ENCODE assay signal across 8 cellular contexts in genomic region chr19:20923077-20923871, GRCh38. TPM values are rescaled to one million over a fixed set of nuclear protein-coding genes. Genes with fewer than 3 reads are reported as not detected.
DNase-seq lines count a peak whose midpoint lies in the region; ATAC-seq and TF ChIP-seq lines count a peak whose summit lies in the region.

ZNF85 (plus strand) TSS chr19:20923251; CDS start chr19:20923401, 150 bp downstream.

- peaks cover 4 to 23% (median 17%) of the 10 kb centered on the region in 6 donors for H3K4me1 ChIP-seq in spleen

- peak in 1 of 3 donors; percentile 23 for TF ChIP-seq POLR2A in spleen (IDR thresholded peaks at IDR 0.05)

- ATAC-seq in GM18502 (IDR thresholded peaks at IDR 0.05; ENCODE audit: poor library complexity, unreplicated experiment) (peak; percentile 98), HG02885 (IDR thresholded peaks at IDR 0.05; ENCODE audit: poor library complexity, unreplicated experiment) (peak; percentile 97)

- TF ChIP-seq CTCF in spleen (IDR thresholded peaks at IDR 0.05 in 8 of 11, conservative IDR thresholded peaks at IDR 0.05 in 3 of 11) = no peak

- H3K36me3 ChIP-seq in spleen = peaks cover 0 to 7% (median 0%) of the 10 kb centered on the region in 6 donors

- peak within 1 kb of the TSS; percentile 60 to 86 (median 64) for H3K4me3 ChIP-seq in spleen

- DNase-seq in NCI-H2107 (lab: John Stamatoyannopoulos, UW) = peak; percentile 89
- peak; percentile 61 to 81 (median 72) for DNase-seq in activated CD4-positive, CD25-positive, alpha-beta regulatory T cell (lab: John Stamatoyannopoulos, UW)
- DNase-seq in caudate nucleus (lab: John Stamatoyannopoulos, UW) = peak; percentile 61 to 96 (median 86)
- DNase-seq in inferior parietal cortex (ENCODE audit: extremely low spot score) = peak; percentile 96
- DNase-seq in spleen = peak; percentile 93
- DNase-seq in KBM-7 = no peak

- in situ Hi-C loops in KBM-7 (cut with MboI; ENCODE audit: low pct_unique_long_range_greater_than_20kb, low sequenced_read_pairs) = no loop called here

- intact Hi-C loops in spleen (cut with DNase I; ENCODE audit: low total_unique reads) = no loop called here

- H3K27ac ChIP-seq in caudate nucleus (ENCODE audit: low read depth, low read length) (peak within 1 kb of the TSS; percentile 55), spleen (peak within 1 kb of the TSS; percentile 64 to 91 (median 88))

- WGBS in spleen, 5 donors = 0 to 1% (median 0%) methylated on average over 23 to 38 of the region's 38 CpGs

- H3K9me3 ChIP-seq in spleen = peaks cover 0 to 7% (median 0%) of the 10 kb centered on the region in 8 donors

- no peaks in the 10 kb centered on the region for H3K27me3 ChIP-seq in spleen (replicated peaks in 1 of 7)

RNA-seq across cellular contexts. Expression of gene ZNF85, which starts in this region (rescaled TPM):
- total RNA-seq in spleen = 10 to 100 TPM in 4 of 7 donors, 1 to 10 TPM in 3; 6.4 to 18.5 (median 11.4) TPM
- polyA plus RNA-seq in spleen = 10 to 100 TPM in 1 of 3 donors, 1 to 10 TPM in 2; 4.6 to 13.8 (median 7.7) TPM
